1 cellular context compared by ENCODE assay signal in the genomic region with DNA sequence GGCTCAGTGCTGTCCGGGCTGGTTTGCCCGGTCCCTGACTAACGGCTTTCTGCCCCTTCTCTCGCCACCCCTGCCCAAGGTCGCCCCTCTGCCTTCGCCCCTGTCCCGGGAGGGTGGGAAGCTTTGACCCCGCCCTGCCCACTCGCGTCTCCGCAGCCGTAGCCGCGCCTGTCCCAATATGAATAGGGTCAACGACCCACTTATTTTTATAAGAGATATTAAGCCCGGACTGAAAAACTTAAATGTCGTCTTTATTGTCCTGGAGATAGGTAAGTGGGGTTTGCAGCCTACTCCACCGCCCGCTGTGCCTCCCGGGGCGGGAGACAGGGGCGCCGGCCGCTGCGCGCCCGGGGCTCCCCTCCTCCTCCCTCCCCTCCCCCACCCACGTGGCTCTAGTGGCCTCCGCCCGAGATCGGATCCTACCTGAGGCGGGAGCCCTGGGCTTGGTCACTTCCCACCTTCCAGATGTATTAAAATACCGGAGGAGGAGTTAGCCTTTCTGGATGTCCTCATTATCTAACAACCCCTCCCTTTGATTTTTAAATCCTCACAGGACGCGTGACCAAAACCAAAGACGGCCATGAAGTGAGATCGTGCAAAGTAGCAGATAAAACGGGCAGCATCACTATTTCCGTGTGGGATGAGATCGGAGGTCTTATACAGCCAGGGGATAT.
TF ChIP-seq lines count a peak whose summit lies in the region.

No MANE protein-coding gene starts in this region.

TF ChIP-seq in HepG2, 621 proteins besides CTCF, POLR2A, EP300 and RAD21 (continued from another document and continues in another):
- TF ChIP-seq, protein P1, sequence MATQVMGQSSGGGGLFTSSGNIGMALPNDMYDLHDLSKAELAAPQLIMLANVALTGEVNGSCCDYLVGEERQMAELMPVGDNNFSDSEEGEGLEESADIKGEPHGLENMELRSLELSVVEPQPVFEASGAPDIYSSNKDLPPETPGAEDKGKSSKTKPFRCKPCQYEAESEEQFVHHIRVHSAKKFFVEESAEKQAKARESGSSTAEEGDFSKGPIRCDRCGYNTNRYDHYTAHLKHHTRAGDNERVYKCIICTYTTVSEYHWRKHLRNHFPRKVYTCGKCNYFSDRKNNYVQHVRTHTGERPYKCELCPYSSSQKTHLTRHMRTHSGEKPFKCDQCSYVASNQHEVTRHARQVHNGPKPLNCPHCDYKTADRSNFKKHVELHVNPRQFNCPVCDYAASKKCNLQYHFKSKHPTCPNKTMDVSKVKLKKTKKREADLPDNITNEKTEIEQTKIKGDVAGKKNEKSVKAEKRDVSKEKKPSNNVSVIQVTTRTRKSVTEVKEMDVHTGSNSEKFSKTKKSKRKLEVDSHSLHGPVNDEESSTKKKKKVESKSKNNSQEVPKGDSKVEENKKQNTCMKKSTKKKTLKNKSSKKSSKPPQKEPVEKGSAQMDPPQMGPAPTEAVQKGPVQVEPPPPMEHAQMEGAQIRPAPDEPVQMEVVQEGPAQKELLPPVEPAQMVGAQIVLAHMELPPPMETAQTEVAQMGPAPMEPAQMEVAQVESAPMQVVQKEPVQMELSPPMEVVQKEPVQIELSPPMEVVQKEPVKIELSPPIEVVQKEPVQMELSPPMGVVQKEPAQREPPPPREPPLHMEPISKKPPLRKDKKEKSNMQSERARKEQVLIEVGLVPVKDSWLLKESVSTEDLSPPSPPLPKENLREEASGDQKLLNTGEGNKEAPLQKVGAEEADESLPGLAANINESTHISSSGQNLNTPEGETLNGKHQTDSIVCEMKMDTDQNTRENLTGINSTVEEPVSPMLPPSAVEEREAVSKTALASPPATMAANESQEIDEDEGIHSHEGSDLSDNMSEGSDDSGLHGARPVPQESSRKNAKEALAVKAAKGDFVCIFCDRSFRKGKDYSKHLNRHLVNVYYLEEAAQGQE (IDR thresholded peaks at IDR 0.05; ENCODE audit: borderline replicate concordance in 1 of 2, low read depth in 1 of 2, low read length in 2 of 2) = no peak
- TF ChIP-seq ZNF335 (CRISPR knock-in tag; IDR thresholded peaks at IDR 0.05) = no peak
- TF ChIP-seq ZNF235 (CRISPR knock-in tag; IDR thresholded peaks at IDR 0.05; ENCODE audit: borderline replicate concordance) = 0 out of 2 replicates have a peak, but pooled peaks have one; percentile 10
- TF ChIP-seq CBX1 (IDR thresholded peaks at IDR 0.05; ENCODE audit: low read depth) = no peak
- TF ChIP-seq ZEB1 (IDR thresholded peaks at IDR 0.05; ENCODE audit: insufficient replicate concordance, low read depth) = peak; percentile 13
- TF ChIP-seq YEATS4 (CRISPR knock-in tag; IDR thresholded peaks at IDR 0.05; ENCODE audit: borderline replicate concordance) = peak; percentile 10; the same call in 1 of the 2 replicates
- no peak for TF ChIP-seq ZMYM2 (CRISPR knock-in tag; IDR thresholded peaks at IDR 0.05)
- TF ChIP-seq ZNF569 (CRISPR knock-in tag; IDR thresholded peaks at IDR 0.05; ENCODE audit: borderline replicate concordance) = no peak
- TF ChIP-seq FOXP1 (IDR thresholded peaks at IDR 0.05) = no peak
- no peak for TF ChIP-seq FOXP1 (CRISPR knock-in tag; IDR thresholded peaks at IDR 0.05)
- TF ChIP-seq, protein P2, sequence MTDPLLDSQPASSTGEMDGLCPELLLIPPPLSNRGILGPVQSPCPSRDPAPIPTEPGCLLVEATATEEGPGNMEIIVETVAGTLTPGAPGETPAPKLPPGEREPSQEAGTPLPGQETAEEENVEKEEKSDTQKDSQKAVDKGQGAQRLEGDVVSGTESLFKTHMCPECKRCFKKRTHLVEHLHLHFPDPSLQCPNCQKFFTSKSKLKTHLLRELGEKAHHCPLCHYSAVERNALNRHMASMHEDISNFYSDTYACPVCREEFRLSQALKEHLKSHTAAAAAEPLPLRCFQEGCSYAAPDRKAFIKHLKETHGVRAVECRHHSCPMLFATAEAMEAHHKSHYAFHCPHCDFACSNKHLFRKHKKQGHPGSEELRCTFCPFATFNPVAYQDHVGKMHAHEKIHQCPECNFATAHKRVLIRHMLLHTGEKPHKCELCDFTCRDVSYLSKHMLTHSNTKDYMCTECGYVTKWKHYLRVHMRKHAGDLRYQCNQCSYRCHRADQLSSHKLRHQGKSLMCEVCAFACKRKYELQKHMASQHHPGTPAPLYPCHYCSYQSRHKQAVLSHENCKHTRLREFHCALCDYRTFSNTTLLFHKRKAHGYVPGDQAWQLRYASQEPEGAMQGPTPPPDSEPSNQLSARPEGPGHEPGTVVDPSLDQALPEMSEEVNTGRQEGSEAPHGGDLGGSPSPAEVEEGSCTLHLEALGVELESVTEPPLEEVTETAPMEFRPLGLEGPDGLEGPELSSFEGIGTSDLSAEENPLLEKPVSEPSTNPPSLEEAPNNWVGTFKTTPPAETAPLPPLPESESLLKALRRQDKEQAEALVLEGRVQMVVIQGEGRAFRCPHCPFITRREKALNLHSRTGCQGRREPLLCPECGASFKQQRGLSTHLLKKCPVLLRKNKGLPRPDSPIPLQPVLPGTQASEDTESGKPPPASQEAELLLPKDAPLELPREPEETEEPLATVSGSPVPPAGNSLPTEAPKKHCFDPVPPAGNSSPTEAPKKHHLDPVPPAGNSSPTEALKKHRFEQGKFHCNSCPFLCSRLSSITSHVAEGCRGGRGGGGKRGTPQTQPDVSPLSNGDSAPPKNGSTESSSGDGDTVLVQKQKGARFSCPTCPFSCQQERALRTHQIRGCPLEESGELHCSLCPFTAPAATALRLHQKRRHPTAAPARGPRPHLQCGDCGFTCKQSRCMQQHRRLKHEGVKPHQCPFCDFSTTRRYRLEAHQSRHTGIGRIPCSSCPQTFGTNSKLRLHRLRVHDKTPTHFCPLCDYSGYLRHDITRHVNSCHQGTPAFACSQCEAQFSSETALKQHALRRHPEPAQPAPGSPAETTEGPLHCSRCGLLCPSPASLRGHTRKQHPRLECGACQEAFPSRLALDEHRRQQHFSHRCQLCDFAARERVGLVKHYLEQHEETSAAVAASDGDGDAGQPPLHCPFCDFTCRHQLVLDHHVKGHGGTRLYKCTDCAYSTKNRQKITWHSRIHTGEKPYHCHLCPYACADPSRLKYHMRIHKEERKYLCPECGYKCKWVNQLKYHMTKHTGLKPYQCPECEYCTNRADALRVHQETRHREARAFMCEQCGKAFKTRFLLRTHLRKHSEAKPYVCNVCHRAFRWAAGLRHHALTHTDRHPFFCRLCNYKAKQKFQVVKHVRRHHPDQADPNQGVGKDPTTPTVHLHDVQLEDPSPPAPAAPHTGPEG (CRISPR knock-in tag; IDR thresholded peaks at IDR 0.05) = no peak
- no peak for TF ChIP-seq ZNF232 (CRISPR knock-in tag; IDR thresholded peaks at IDR 0.05; ENCODE audit: borderline replicate concordance)
- no peak for TF ChIP-seq GABPA (IDR thresholded peaks at IDR 0.05; ENCODE audit: low read depth, low read length)
- TF ChIP-seq GABPA (CRISPR knock-in tag; IDR thresholded peaks at IDR 0.05; ENCODE audit: low read depth) = 0 out of 2 replicates have a peak, but pooled peaks have one; percentile 18
- TF ChIP-seq WIZ (CRISPR knock-in tag; IDR thresholded peaks at IDR 0.05) = 0 out of 2 replicates have a peak, but pooled peaks have one; percentile 36
- TF ChIP-seq CBFB (CRISPR knock-in tag; IDR thresholded peaks at IDR 0.05) = no peak
- no peak for TF ChIP-seq RNF2 (conservative IDR thresholded peaks at IDR 0.05; ENCODE audit: low read depth)
- TF ChIP-seq, protein P3, sequence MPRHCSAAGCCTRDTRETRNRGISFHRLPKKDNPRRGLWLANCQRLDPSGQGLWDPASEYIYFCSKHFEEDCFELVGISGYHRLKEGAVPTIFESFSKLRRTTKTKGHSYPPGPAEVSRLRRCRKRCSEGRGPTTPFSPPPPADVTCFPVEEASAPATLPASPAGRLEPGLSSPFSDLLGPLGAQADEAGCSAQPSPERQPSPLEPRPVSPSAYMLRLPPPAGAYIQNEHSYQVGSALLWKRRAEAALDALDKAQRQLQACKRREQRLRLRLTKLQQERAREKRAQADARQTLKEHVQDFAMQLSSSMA (CRISPR knock-in tag; IDR thresholded peaks at IDR 0.05) = no peak
- no peak for TF ChIP-seq ZBTB1 (CRISPR knock-in tag; IDR thresholded peaks at IDR 0.05; ENCODE audit: borderline replicate concordance)
- TF ChIP-seq, protein P4, sequence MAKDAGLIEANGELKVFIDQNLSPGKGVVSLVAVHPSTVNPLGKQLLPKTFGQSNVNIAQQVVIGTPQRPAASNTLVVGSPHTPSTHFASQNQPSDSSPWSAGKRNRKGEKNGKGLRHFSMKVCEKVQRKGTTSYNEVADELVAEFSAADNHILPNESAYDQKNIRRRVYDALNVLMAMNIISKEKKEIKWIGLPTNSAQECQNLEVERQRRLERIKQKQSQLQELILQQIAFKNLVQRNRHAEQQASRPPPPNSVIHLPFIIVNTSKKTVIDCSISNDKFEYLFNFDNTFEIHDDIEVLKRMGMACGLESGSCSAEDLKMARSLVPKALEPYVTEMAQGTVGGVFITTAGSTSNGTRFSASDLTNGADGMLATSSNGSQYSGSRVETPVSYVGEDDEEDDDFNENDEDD (CRISPR knock-in tag; IDR thresholded peaks at IDR 0.05; ENCODE audit: borderline replicate concordance) = peak; percentile 30; the same call in 1 of the 2 replicates
- TF ChIP-seq ZNF792 (CRISPR knock-in tag; IDR thresholded peaks at IDR 0.05) = no peak
- TF ChIP-seq HOXA5 (CRISPR knock-in tag; IDR thresholded peaks at IDR 0.05) = no peak
- no peak for TF ChIP-seq MIXL1 (CRISPR knock-in tag; IDR thresholded peaks at IDR 0.05)
- no peak for TF ChIP-seq POLR2AphosphoS5 (IDR thresholded peaks at IDR 0.05; ENCODE audit: low read depth, low read length)
- TF ChIP-seq RFXAP (CRISPR knock-in tag; IDR thresholded peaks at IDR 0.05; ENCODE audit: borderline replicate concordance) = no peak
- TF ChIP-seq ZNF737 (CRISPR knock-in tag; IDR thresholded peaks at IDR 0.05; ENCODE audit: borderline replicate concordance) = no peak
- TF ChIP-seq, protein P5, sequence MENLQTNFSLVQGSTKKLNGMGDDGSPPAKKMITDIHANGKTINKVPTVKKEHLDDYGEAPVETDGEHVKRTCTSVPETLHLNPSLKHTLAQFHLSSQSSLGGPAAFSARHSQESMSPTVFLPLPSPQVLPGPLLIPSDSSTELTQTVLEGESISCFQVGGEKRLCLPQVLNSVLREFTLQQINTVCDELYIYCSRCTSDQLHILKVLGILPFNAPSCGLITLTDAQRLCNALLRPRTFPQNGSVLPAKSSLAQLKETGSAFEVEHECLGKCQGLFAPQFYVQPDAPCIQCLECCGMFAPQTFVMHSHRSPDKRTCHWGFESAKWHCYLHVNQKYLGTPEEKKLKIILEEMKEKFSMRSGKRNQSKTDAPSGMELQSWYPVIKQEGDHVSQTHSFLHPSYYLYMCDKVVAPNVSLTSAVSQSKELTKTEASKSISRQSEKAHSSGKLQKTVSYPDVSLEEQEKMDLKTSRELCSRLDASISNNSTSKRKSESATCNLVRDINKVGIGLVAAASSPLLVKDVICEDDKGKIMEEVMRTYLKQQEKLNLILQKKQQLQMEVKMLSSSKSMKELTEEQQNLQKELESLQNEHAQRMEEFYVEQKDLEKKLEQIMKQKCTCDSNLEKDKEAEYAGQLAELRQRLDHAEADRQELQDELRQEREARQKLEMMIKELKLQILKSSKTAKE (CRISPR knock-in tag; IDR thresholded peaks at IDR 0.05; ENCODE audit: borderline replicate concordance) = no peak
- TF ChIP-seq SALL1 (CRISPR knock-in tag; IDR thresholded peaks at IDR 0.05) = 0 out of 2 replicates have a peak, but pooled peaks have one; percentile 40
- TF ChIP-seq, protein P6, sequence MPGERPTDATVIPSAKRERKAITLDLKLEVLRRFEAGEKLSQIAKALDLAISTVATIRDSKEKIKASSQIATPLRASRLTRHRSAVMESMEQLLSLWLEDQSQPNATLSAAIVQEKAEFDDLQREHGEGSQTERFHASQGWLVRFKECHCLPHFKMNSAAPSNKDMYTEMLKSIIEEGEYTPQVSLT (CRISPR knock-in tag; IDR thresholded peaks at IDR 0.05; ENCODE audit: borderline replicate concordance, low read depth) = no peak
- TF ChIP-seq ZNF782 (CRISPR knock-in tag; IDR thresholded peaks at IDR 0.05; ENCODE audit: borderline replicate concordance) = no peak
- no peak for TF ChIP-seq ISX (CRISPR knock-in tag; conservative IDR thresholded peaks at IDR 0.05)
- TF ChIP-seq KDM5B (CRISPR knock-in tag; IDR thresholded peaks at IDR 0.05; ENCODE audit: borderline replicate concordance) = 0 out of 2 replicates have a peak, but pooled peaks have one; percentile 11
- TF ChIP-seq, protein P7, sequence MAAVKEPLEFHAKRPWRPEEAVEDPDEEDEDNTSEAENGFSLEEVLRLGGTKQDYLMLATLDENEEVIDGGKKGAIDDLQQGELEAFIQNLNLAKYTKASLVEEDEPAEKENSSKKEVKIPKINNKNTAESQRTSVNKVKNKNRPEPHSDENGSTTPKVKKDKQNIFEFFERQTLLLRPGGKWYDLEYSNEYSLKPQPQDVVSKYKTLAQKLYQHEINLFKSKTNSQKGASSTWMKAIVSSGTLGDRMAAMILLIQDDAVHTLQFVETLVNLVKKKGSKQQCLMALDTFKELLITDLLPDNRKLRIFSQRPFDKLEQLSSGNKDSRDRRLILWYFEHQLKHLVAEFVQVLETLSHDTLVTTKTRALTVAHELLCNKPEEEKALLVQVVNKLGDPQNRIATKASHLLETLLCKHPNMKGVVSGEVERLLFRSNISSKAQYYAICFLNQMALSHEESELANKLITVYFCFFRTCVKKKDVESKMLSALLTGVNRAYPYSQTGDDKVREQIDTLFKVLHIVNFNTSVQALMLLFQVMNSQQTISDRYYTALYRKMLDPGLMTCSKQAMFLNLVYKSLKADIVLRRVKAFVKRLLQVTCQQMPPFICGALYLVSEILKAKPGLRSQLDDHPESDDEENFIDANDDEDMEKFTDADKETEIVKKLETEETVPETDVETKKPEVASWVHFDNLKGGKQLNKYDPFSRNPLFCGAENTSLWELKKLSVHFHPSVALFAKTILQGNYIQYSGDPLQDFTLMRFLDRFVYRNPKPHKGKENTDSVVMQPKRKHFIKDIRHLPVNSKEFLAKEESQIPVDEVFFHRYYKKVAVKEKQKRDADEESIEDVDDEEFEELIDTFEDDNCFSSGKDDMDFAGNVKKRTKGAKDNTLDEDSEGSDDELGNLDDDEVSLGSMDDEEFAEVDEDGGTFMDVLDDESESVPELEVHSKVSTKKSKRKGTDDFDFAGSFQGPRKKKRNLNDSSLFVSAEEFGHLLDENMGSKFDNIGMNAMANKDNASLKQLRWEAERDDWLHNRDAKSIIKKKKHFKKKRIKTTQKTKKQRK (IDR thresholded peaks at IDR 0.05; ENCODE audit: low read length) = no peak
- TF ChIP-seq, protein P8, sequence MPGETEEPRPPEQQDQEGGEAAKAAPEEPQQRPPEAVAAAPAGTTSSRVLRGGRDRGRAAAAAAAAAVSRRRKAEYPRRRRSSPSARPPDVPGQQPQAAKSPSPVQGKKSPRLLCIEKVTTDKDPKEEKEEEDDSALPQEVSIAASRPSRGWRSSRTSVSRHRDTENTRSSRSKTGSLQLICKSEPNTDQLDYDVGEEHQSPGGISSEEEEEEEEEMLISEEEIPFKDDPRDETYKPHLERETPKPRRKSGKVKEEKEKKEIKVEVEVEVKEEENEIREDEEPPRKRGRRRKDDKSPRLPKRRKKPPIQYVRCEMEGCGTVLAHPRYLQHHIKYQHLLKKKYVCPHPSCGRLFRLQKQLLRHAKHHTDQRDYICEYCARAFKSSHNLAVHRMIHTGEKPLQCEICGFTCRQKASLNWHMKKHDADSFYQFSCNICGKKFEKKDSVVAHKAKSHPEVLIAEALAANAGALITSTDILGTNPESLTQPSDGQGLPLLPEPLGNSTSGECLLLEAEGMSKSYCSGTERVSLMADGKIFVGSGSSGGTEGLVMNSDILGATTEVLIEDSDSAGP (CRISPR knock-in tag; IDR thresholded peaks at IDR 0.05; ENCODE audit: borderline replicate concordance) = no peak
- no peak for TF ChIP-seq DNMT3B (CRISPR knock-in tag; conservative IDR thresholded peaks at IDR 0.05)
- TF ChIP-seq ZSCAN20 (CRISPR knock-in tag; IDR thresholded peaks at IDR 0.05; ENCODE audit: borderline replicate concordance) = no peak
